12 cellular contexts compared by ENCODE assay signal in the genomic region with DNA sequence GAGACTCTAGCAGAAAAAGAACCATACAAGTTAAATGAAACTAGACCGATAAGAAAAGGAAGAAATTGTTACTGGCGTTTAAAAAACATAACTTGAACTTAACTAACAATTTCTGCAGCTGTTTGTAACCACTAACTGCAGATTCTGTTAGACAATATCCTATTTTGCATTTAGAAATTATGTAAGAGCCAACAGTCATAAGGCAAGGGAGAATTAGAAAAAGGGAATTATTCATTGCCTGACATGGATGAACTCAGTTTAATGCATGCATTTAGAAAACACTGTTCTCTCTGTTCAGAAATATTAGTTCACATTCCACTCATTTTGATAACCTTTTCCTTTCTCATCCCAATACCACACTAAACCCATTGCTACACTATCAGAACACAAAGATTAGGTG.
DNase-seq lines count a peak whose midpoint lies in the region; ATAC-seq lines count a peak whose summit lies in the region.
"Had no signal": no experiment of that assay in that cellular context is flagged by ENCODE, and none has a peak within 500 bp of the region (broad histone marks: within the 10 kb centered on the region; RNA-seq: fewer than 3 reads in every experiment).

No MANE protein-coding gene starts in this region.

- H3K36me3 Mint-ChIP-seq in activated naive CD8-positive, alpha-beta T cell treated with anti-CD3 and anti-CD28 coated beads, Interleukin-2, amount 10 ng/mL, durations not matched to agents 7 days and 5 days: peaks cover 49% of the 10 kb centered on the region
- H3K36me3 Mint-ChIP-seq in naive thymus-derived CD4-positive, alpha-beta T cell: peaks cover 5 to 44% (median 36%) of the 10 kb centered on the region in 5 donors

- H3K4me3 Mint-ChIP-seq in activated naive CD8-positive, alpha-beta T cell treated with anti-CD3 and anti-CD28 coated beads, Interleukin-2, amount 10 ng/mL, durations not matched to agents 7 days and 5 days: peak overlapping the region; percentile 54
- peak overlapping the region in 9 of 10 donors; percentile 18 to 82 (median 64) for H3K4me3 Mint-ChIP-seq in naive thymus-derived CD4-positive, alpha-beta T cell

- no peak for ATAC-seq in activated naive CD8-positive, alpha-beta T cell treated with anti-CD3 and anti-CD28 coated beads, Interleukin-2, amount 10 ng/mL, durations not matched to agents 7 days and 5 days (ENCODE audit: low read depth)
- ATAC-seq in naive thymus-derived CD4-positive, alpha-beta T cell: no peak
- no peak for ATAC-seq in HG03342 (IDR thresholded peaks at IDR 0.05; ENCODE audit: unreplicated experiment)

- DNase-seq in AML-193 (lab: John Stamatoyannopoulos, UW) (peak; percentile 74 to 76), NCI-H345 treated with DMSO at 0.1 percent for 48 hours (lab: John Stamatoyannopoulos, UW; ENCODE audit: unreplicated experiment) (no peak), mucosa of gallbladder (ENCODE audit: low spot score) (no peak), NCI-H1105 treated with DMSO at 0.1 percent for 48 hours (lab: John Stamatoyannopoulos, UW) (no peak)
- DNase-seq in Jurkat, Clone E6-1 (ENCODE audit: low read depth, low spot score): peak; percentile 29
- no peak for DNase-seq in activated naive CD8-positive, alpha-beta T cell treated with anti-CD3 and anti-CD28 coated beads, Interleukin-2, amount 10 ng/mL, durations not matched to agents 7 days and 5 days
- DNase-seq in naive thymus-derived CD4-positive, alpha-beta T cell: no peak
- DNase-seq: dermis blood vessel endothelial cell; SHP77; stimulated activated CD4-positive, alpha-beta T cell treated with anti-CD3 and anti-CD28 coated beads, Interleukin-2, amount 100 ng/mL, for 48 hours had no signal

- H3K9me3 ChIP-seq in naive thymus-derived CD4-positive, alpha-beta T cell (ENCODE audit: control insufficient read depth in 2 of 3, low read length in 3 of 3): peaks cover 0 to 7% (median 0%) of the 10 kb centered on the region in 3 experiments

- peaks cover 9% of the 10 kb centered on the region for H3K9me3 Mint-ChIP-seq in activated naive CD8-positive, alpha-beta T cell treated with anti-CD3 and anti-CD28 coated beads, Interleukin-2, amount 10 ng/mL, durations not matched to agents 7 days and 5 days
- peaks cover 0 to 17% (median 1%) of the 10 kb centered on the region in 11 donors for H3K9me3 Mint-ChIP-seq in naive thymus-derived CD4-positive, alpha-beta T cell

- no peaks in the 10 kb centered on the region for H3K27me3 Mint-ChIP-seq in activated naive CD8-positive, alpha-beta T cell treated with anti-CD3 and anti-CD28 coated beads, Interleukin-2, amount 10 ng/mL, durations not matched to agents 7 days and 5 days
- no peaks in the 10 kb centered on the region for H3K27me3 Mint-ChIP-seq in naive thymus-derived CD4-positive, alpha-beta T cell

- intact Hi-C loops in naive thymus-derived CD4-positive, alpha-beta T cell (cut with micrococcal nuclease): no loop called here

- H3K4me3 ChIP-seq in Jurkat, Clone E6-1 (ENCODE audit: low read length): no peak overlapping the region
- no peak overlapping the region for H3K4me3 ChIP-seq in naive thymus-derived CD4-positive, alpha-beta T cell (ENCODE audit: low read length)
- H3K4me3 ChIP-seq: BLaER1 had no signal

- POLR2A ChIA-PET in activated naive CD8-positive, alpha-beta T cell treated with anti-CD3 and anti-CD28 coated beads, Interleukin-2, amount 10 ng/mL, durations not matched to agents 7 days and 5 days (lab: Charles Lee): interaction anchor here (1.8 to 3.0 kb wide), 2 partner anchors 16 to 52 kb away, joined by 4 to 19 read pairs; no protein-coding TSS in a partner anchor
- POLR2A ChIA-PET in naive thymus-derived CD4-positive, alpha-beta T cell (lab: Charles Lee): interaction anchor here (1.9 to 7.8 kb wide), 6 partner anchors 10 to 108 kb away, joined by 3 to 60 read pairs (median 18); no protein-coding TSS in a partner anchor

- H3K36me3 ChIP-seq in naive thymus-derived CD4-positive, alpha-beta T cell (ENCODE audit: control insufficient read depth in 2 of 3, insufficient read depth in 3 of 3, low read length in 3 of 3): peaks cover 8 to 17% (median 9%) of the 10 kb centered on the region in 3 experiments

- H3K4me1 ChIP-seq in naive thymus-derived CD4-positive, alpha-beta T cell (ENCODE audit: control insufficient read depth in 2 of 2, insufficient read depth in 2 of 2, low read length in 2 of 2): peaks cover 36 to 45% of the 10 kb centered on the region in 2 donors

- CTCF ChIA-PET in naive thymus-derived CD4-positive, alpha-beta T cell (lab: Charles Lee): interaction anchor here (0.6 kb wide), 1 partner anchor 238 kb away, joined by 3 read pairs; no protein-coding TSS in a partner anchor

- H3K4me1 Mint-ChIP-seq in activated naive CD8-positive, alpha-beta T cell treated with anti-CD3 and anti-CD28 coated beads, Interleukin-2, amount 10 ng/mL, durations not matched to agents 7 days and 5 days: peaks cover 31% of the 10 kb centered on the region
- peaks cover 35 to 77% (median 61%) of the 10 kb centered on the region in 7 donors for H3K4me1 Mint-ChIP-seq in naive thymus-derived CD4-positive, alpha-beta T cell

- H3K27me3 ChIP-seq in naive thymus-derived CD4-positive, alpha-beta T cell (ENCODE audit: control insufficient read depth in 2 of 2, insufficient read depth in 2 of 2, low read length in 2 of 2): no peaks in the 10 kb centered on the region
- H3K27me3 ChIP-seq: BLaER1 had no signal

- peak overlapping the region; percentile 65 for H3K27ac ChIP-seq in naive thymus-derived CD4-positive, alpha-beta T cell (ENCODE audit: low read depth, low read length)
- H3K27ac ChIP-seq: BLaER1 had no signal

- peak overlapping the region; percentile 80 for H3K27ac Mint-ChIP-seq in activated naive CD8-positive, alpha-beta T cell treated with anti-CD3 and anti-CD28 coated beads, Interleukin-2, amount 10 ng/mL, durations not matched to agents 7 days and 5 days
- H3K27ac Mint-ChIP-seq in naive thymus-derived CD4-positive, alpha-beta T cell: peak overlapping the region; percentile 68 to 96 (median 89)

Comparison
In these comparisons a context has a peak if more than half of its experiments do, and no peak if none do; other contexts are left out.
1. DNase-seq: peak in AML-193 (2 of 2) and Jurkat, Clone E6-1 (single experiment); none in activated naive CD8-positive, alpha-beta T cell treated with anti-CD3 and anti-CD28 coated beads, Interleukin-2, amount 10 ng/mL, durations not matched to agents 7 days and 5 days (single experiment), naive thymus-derived CD4-positive, alpha-beta T cell (0 of 9), NCI-H345 treated with DMSO at 0.1 percent for 48 hours (single experiment), mucosa of gallbladder (single experiment) and NCI-H1105 treated with DMSO at 0.1 percent for 48 hours (single experiment).